In genomic region chr11:110126936-110127335, GRCh38 we compare ENCODE assay signal across 1 cellular context.
TF ChIP-seq lines count a peak whose summit lies in the region.

No MANE protein-coding gene starts in this region.

TF ChIP-seq in A549, 52 proteins besides CTCF, POLR2A, EP300 and RAD21 (continued from another document):
- TF ChIP-seq PHF8 (IDR thresholded peaks at IDR 0.05; ENCODE audit: borderline replicate concordance, low read depth) (no peak), ZNF302 (CRISPR knock-in tag; IDR thresholded peaks at IDR 0.05) (no peak), EHF (CRISPR knock-in tag; IDR thresholded peaks at IDR 0.05) (no peak), RNF2 (IDR thresholded peaks at IDR 0.05; ENCODE audit: borderline replicate concordance, low read depth) (no peak), ATOH8 (CRISPR knock-in tag; IDR thresholded peaks at IDR 0.05; ENCODE audit: low read depth) (no peak), NFE2L2 (conservative IDR thresholded peaks at IDR 0.05; ENCODE audit: low read length) (no peak), ELK1 (IDR thresholded peaks at IDR 0.05; ENCODE audit: low read depth, low read length) (no peak), NR3C1 (IDR thresholded peaks at IDR 0.05) (no peak)
